In the genomic region with DNA sequence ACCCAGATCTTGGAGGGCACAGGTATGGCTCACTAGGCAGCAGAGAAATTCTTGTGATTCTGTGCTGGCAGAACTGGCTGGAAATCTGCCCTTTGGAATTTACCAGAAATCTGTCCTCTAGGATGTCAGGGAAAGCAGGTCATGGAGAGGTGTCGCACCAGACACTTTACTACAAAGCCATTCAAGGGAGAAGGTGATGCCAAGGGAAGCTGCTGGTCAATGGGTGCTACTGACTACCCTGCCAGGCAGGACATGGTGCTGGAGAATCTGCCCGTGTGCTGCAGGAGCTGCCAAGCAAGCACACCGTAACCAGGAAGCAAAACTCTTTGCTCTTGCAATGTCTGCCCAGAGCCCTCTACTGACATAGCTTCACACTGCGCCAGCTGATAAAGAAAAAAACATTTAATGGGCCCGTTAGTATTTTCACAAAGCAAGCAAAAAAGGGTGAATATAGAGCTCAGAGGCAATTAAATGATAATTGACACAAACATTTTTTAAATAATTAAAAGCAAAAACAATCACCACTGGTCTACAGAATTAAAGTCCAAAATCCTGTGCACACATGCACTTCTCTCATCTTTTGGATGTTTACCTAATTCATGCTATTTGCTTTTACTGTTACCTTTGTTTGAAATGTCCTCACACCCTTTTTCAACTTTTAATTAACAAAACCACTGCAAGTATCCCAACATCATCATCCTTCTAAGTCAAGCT, we compare ENCODE assay signal across 8 cellular contexts. TPM values are rescaled to one million over a fixed set of nuclear protein-coding genes. Genes with fewer than 3 reads are reported as not detected.
A peak's percentile ranks its signal among the peaks of the same experiment; 100 is the strongest.
DNase-seq lines count a peak whose midpoint lies in the region; ATAC-seq, FAIRE-seq and TF ChIP-seq lines count a peak whose summit lies in the region.

No MANE protein-coding gene starts in this region.

- no peak overlapping the region for H3K27ac Mint-ChIP-seq in activated CD4-positive, alpha-beta memory T cell treated with anti-CD3 and anti-CD28 coated beads for 36 hours

- peaks cover 3% of the 10 kb centered on the region for H3K4me1 Mint-ChIP-seq in activated CD4-positive, alpha-beta memory T cell treated with anti-CD3 and anti-CD28 coated beads for 36 hours (ENCODE audit: low read depth)

- no peaks in the 10 kb centered on the region for H3K36me3 Mint-ChIP-seq in activated CD4-positive, alpha-beta memory T cell treated with anti-CD3 and anti-CD28 coated beads for 36 hours

- peak; percentile 90 for FAIRE-seq in GM12891 (lab: Jason Lieb, UNC)
- no peak for FAIRE-seq in kidney (lab: Jason Lieb, UNC)

- ATAC-seq in HG02981 (IDR thresholded peaks at IDR 0.05; ENCODE audit: unreplicated experiment), result peak; percentile 81

- H3K4me3 Mint-ChIP-seq in activated CD4-positive, alpha-beta memory T cell treated with anti-CD3 and anti-CD28 coated beads for 36 hours, result no peak overlapping the region

- DNase-seq in AG20443 (ENCODE audit: low spot score), result peak; percentile 66
- DNase-seq in GM12891 (ENCODE audit: insufficient read length, low spot score), result peak; percentile 37
- peak; percentile 71 for DNase-seq in NCI-H2107 treated with DMSO at 0.1 percent for 48 hours (lab: John Stamatoyannopoulos, UW; ENCODE audit: unreplicated experiment)
- DNase-seq in activated CD4-positive, alpha-beta memory T cell treated with anti-CD3 and anti-CD28 coated beads for 36 hours, result peak; percentile 27
- DNase-seq in kidney, result no peak
- no peak for DNase-seq in ureter (ENCODE audit: low spot score)
- DNase-seq in superior temporal gyrus (ENCODE audit: extremely low spot score), result no peak

- peak; percentile 35 for TF ChIP-seq CTCF in kidney (IDR thresholded peaks at IDR 0.05; ENCODE audit: borderline replicate concordance, extremely low read depth, insufficient read depth)

- no peaks in the 10 kb centered on the region for H3K36me3 ChIP-seq in kidney (ENCODE audit: control insufficient read depth in 1 of 2, insufficient read depth in 2 of 2, low read length in 2 of 2)

- H3K9me3 Mint-ChIP-seq in activated CD4-positive, alpha-beta memory T cell treated with anti-CD3 and anti-CD28 coated beads for 36 hours, result no peaks in the 10 kb centered on the region

- peak overlapping the region in 1 of 2 donors; percentile 16 for H3K4me3 ChIP-seq in kidney (ENCODE audit: low read length in 2 of 2)

- H3K9ac ChIP-seq in kidney (ENCODE audit: low read length in 2 of 2), result no peak overlapping the region

- intact Hi-C loops in activated CD4-positive, alpha-beta memory T cell treated with anti-CD3 and anti-CD28 coated beads for 36 hours (cut with micrococcal nuclease), result no loop called here
- intact Hi-C loops in kidney (cut with DNase I), result no loop called here

- no peaks in the 10 kb centered on the region for H3K4me1 ChIP-seq in kidney (ENCODE audit: control insufficient read depth in 1 of 2, insufficient read depth in 1 of 2, low read depth in 1 of 2, low read length in 2 of 2)

- no peaks in the 10 kb centered on the region for H3K9me3 ChIP-seq in kidney (ENCODE audit: control insufficient read depth in 1 of 2, low read length in 2 of 2)

- no peak for TF ChIP-seq POLR2A in GM12891 (IDR thresholded peaks at IDR 0.05; ENCODE audit: low read depth, low read length)

- H3K27me3 Mint-ChIP-seq in activated CD4-positive, alpha-beta memory T cell treated with anti-CD3 and anti-CD28 coated beads for 36 hours, result no peaks in the 10 kb centered on the region

- H3K27ac ChIP-seq in kidney (ENCODE audit: low read depth in 2 of 2, low read length in 2 of 2), result no peak overlapping the region

- CTCF ChIA-PET in activated CD4-positive, alpha-beta memory T cell treated with anti-CD3 and anti-CD28 coated beads for 36 hours (lab: Charles Lee), result interaction anchor here (0.5 to 1.7 kb wide), 4 partner anchors 10 to 260 kb away, joined by 3 to 8 read pairs (median 3); no protein-coding TSS in a partner anchor

- POLR2A ChIA-PET in activated CD4-positive, alpha-beta memory T cell treated with anti-CD3 and anti-CD28 coated beads for 36 hours (lab: Charles Lee), result no interaction called here

TF ChIP-seq in GM12891, 5 proteins besides CTCF, POLR2A, EP300 and RAD21:
- TF ChIP-seq POU2F2 (IDR thresholded peaks at IDR 0.05; ENCODE audit: low read depth, low read length), result no peak
- TF ChIP-seq PAX5 (IDR thresholded peaks at IDR 0.05; ENCODE audit: insufficient read depth, low read length, severe bottlenecking), result no peak

RNA-seq across cellular contexts. Expression of gene FBXO28, which starts 7.2 kb away (rescaled TPM):
- polyA plus RNA-seq in GM12891 (2012; ENCODE audit: low read depth, missing spikeins), result 10.6 TPM
- total RNA-seq in activated CD4-positive, alpha-beta memory T cell treated with anti-CD3 and anti-CD28 coated beads for 36 hours, result 10 to 100 TPM; 19.5 to 20.0 TPM
- total RNA-seq in kidney (31.4 TPM), ureter (31.8 TPM)
- 8.8 TPM for polyA plus RNA-seq in kidney (ENCODE audit: insufficient read depth, low read depth, low replicate concordance)

Comparison
In these comparisons a context has a peak if more than half of its experiments do, and no peak if none do; other contexts are left out.
1. DNase-seq: peak in AG20443 (single experiment), GM12891 (single experiment), NCI-H2107 treated with DMSO at 0.1 percent for 48 hours (single experiment) and activated CD4-positive, alpha-beta memory T cell treated with anti-CD3 and anti-CD28 coated beads for 36 hours (single experiment); none in kidney (single experiment), ureter (single experiment) and superior temporal gyrus (single experiment).